1 cellular context compared by ENCODE assay signal in the genomic region with DNA sequence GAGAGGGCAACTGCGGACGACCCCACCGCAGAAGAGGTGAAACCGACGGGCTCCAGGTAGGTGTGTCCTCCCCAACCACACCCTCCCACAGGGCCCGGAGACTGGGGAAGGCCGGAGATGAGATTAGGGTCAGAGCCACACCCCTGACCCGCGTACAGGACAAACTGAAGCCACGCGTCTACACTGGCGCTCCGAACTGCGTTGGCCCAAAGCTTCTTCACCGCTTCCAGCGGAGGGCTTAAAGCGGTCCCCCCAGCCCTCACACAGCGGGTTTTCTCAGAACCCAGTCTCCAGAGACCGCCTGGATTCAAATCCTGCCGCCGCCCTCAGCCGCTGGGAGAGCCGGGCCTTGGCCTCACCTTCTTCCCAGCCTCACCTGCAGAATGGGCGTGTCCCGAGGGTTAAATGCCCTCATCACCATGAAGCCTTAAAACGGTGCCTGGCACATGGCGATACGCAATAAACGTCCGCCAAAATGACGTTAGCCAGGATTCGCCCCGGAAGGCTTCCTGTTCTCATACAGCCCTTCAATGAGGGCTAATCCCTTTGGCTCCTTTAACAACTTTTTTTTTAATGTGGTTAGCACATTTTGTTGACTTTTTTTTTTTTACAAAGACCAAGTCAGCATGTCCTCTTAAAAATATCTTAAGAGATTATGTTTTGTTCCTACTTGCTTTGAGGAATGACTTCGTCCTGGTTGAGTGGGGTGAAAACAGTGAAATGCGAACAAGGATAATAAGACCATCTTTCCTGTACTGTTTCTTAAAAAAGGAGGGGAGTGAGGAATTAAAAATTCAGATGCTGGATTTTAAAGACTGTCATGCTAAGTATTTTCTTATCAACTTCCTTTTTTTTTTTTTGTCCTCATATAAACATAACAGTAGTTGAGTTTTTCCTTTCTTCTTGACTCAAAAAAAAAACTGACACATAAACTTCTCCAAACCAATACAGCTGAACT.
TF ChIP-seq lines count a peak whose summit lies in the region.

No MANE protein-coding gene starts in this region.

TF ChIP-seq in IMR-90, 13 proteins besides CTCF, POLR2A, EP300 and RAD21 (continued from another document):
- TF ChIP-seq FOS (IDR thresholded peaks at IDR 0.05; ENCODE audit: low read depth, low read length) (no peak), SMC3 (IDR thresholded peaks at IDR 0.05; ENCODE audit: low read depth, low read length) (no peak), MAZ (IDR thresholded peaks at IDR 0.05; ENCODE audit: borderline replicate concordance, low read depth, low read length) (no peak), BHLHE40 (IDR thresholded peaks at IDR 0.05; ENCODE audit: low read depth, low read length) (no peak), RFX5 (IDR thresholded peaks at IDR 0.05; ENCODE audit: low read depth, low read length) (no peak), CHD1 (IDR thresholded peaks at IDR 0.05; ENCODE audit: low read depth, low read length) (no peak), NFE2L2 (IDR thresholded peaks at IDR 0.05; ENCODE audit: low read depth, low read length) (no peak)
- TF ChIP-seq, protein P1, sequence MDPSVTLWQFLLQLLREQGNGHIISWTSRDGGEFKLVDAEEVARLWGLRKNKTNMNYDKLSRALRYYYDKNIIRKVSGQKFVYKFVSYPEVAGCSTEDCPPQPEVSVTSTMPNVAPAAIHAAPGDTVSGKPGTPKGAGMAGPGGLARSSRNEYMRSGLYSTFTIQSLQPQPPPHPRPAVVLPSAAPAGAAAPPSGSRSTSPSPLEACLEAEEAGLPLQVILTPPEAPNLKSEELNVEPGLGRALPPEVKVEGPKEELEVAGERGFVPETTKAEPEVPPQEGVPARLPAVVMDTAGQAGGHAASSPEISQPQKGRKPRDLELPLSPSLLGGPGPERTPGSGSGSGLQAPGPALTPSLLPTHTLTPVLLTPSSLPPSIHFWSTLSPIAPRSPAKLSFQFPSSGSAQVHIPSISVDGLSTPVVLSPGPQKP (IDR thresholded peaks at IDR 0.05; ENCODE audit: borderline replicate concordance, low read depth, low read length): no peak
- TF ChIP-seq, protein P2, sequence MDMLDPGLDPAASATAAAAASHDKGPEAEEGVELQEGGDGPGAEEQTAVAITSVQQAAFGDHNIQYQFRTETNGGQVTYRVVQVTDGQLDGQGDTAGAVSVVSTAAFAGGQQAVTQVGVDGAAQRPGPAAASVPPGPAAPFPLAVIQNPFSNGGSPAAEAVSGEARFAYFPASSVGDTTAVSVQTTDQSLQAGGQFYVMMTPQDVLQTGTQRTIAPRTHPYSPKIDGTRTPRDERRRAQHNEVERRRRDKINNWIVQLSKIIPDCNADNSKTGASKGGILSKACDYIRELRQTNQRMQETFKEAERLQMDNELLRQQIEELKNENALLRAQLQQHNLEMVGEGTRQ (IDR thresholded peaks at IDR 0.05; ENCODE audit: low read depth, low read length): no peak
TF ChIP-seq in IMR-90: peak in this region for 0.
